22 cellular contexts compared by ENCODE assay signal in genomic region chr5:109146611-109147010, GRCh38.
"Had no signal": no experiment of that assay in that cellular context is flagged by ENCODE, and none has a peak within 500 bp of the region (broad histone marks: within the 10 kb centered on the region; RNA-seq: fewer than 3 reads in every experiment).

No MANE protein-coding gene starts in this region.

- H3K4me3 ChIP-seq: adrenal gland, SJSA1 had no signal

- DNase-seq: activated CD4-positive, alpha-beta T cell treated with anti-CD3 and anti-CD28 coated beads for 4 hours; activated CD4-positive, alpha-beta T cell treated with anti-CD3 and anti-CD28 coated beads, Interleukin-2, amount 50 U/mL, for 4 hours; activated CD8-positive, alpha-beta memory T cell treated with anti-CD3 and anti-CD28 coated beads, Interleukin-2, amount 50 U/mL, for 48 hours; activated CD8-positive, alpha-beta T cell treated with anti-CD3 and anti-CD28 coated beads, Interleukin-2, amount 10 ng/mL, durations not matched to agents 7 days and 5 days; activated naive CD4-positive, alpha-beta T cell treated with anti-CD3 and anti-CD28 coated beads, Interleukin-2, amount 50 U/mL, for 16 hours; activated naive CD8-positive, alpha-beta T cell treated with anti-CD3 and anti-CD28 coated beads, Interleukin-2, amount 10 ng/mL, durations not matched to agents 7 days and 5 days; activated T-cell treated with anti-CD3 and anti-CD28 coated beads, Interleukin-2, amount 50 U/mL, for 1 hour; adrenal gland; anterior cingulate cortex; cerebellar nuclear complex; KG1; NCI-H1048; NCI-H146; NCI-H2029; NCI-H2107; NCI-H2171 treated with DMSO at 0.1 percent for 48 hours; NCI-H226; NCI-H510A treated with DMSO at 0.1 percent for 48 hours; NCI-H82; OCI-M1; SHP77 had no signal
